Comparison of ENCODE assay signal across 20 cellular contexts in the genomic region with DNA sequence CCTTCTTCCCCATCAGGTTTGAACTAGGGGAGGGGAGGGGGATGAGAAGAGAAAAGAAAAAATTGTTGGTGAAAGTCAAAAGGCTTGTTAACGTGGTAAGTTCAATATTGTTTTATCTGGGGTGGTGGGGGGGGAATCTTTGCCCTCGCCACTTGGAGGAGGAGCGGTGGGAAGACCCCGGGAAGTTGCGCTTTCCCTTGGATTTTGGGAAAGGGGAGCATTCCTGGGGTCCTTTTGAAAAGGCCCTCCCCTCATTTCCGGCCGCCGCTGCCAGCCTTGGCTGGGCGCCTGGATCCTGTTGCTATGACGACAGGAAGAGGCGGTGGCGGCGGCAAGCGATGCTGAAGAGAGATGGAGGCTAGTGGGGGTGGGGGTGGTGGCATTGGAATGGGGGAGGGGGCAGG. TPM values are rescaled to one million over a fixed set of nuclear protein-coding genes. Genes with fewer than 3 reads are reported as not detected.
A peak's percentile ranks its signal among the peaks of the same experiment; 100 is the strongest.
DNase-seq lines count a peak whose midpoint lies in the region; ATAC-seq and TF ChIP-seq lines count a peak whose summit lies in the region.
"Had no signal": no experiment of that assay in that cellular context is flagged by ENCODE, and none has a peak within 500 bp of the region (broad histone marks: within the 10 kb centered on the region; RNA-seq: fewer than 3 reads in every experiment).

No MANE protein-coding gene starts in this region.

- no peaks in the 10 kb centered on the region for H3K4me1 ChIP-seq in prostate gland (replicated peaks)
- H3K4me1 ChIP-seq: ascending aorta, foreskin keratinocyte had no signal

- H3K27ac ChIP-seq in dorsolateral prefrontal cortex, result peak overlapping the region in 47 of 59 donors; percentile 18 to 94 (median 82)
- H3K27ac ChIP-seq in prostate gland, result no peak overlapping the region
- H3K27ac ChIP-seq: ascending aorta, foreskin keratinocyte, RWPE1 had no signal

- TF ChIP-seq POLR2A in prostate gland (IDR thresholded peaks at IDR 0.05), result no peak

- H3K36me3 ChIP-seq in prostate gland, result no peaks in the 10 kb centered on the region
- H3K36me3 ChIP-seq: ascending aorta had no signal

- H3K4me1 Mint-ChIP-seq in nephron progenitor cell, result peaks cover 37% of the 10 kb centered on the region

- peak; percentile 68 for DNase-seq in DMS79 treated with DMSO at 0.1 percent for 48 hours (lab: John Stamatoyannopoulos, UW)
- peak; percentile 20 for DNase-seq in NCI-H1092 treated with DMSO at 0.1 percent for 48 hours (lab: John Stamatoyannopoulos, UW)
- DNase-seq in dorsolateral prefrontal cortex, result peak in 7 of 10 donors; percentile 37 to 79 (median 69)
- peak; percentile 50 for DNase-seq in nephron progenitor cell
- no peak for DNase-seq in activated T-cell treated with anti-CD3 and anti-CD28 coated beads for 4 hours
- DNase-seq in EL, result no peak
- no peak for DNase-seq in prostate gland (ENCODE audit: low spot score)
- DNase-seq: activated CD4-positive, alpha-beta T cell treated with anti-CD3 and anti-CD28 coated beads, Interleukin-2, amount 10 ng/mL, durations not matched to agents 7 days and 5 days; CD4-positive, CD25-positive, alpha-beta regulatory T cell; effector CD8-positive, alpha-beta T cell; foreskin keratinocyte; left colon; naive B cell; NCI-H1048; NCI-H526 treated with DMSO at 0.1 percent for 48 hours; T-helper 17 cell had no signal

- no peak overlapping the region for H3K4me3 Mint-ChIP-seq in nephron progenitor cell
- H3K4me3 Mint-ChIP-seq: activated CD4-positive, alpha-beta T cell treated with anti-CD3 and anti-CD28 coated beads, Interleukin-2, amount 10 ng/mL, durations not matched to agents 7 days and 5 days; CD4-positive, CD25-positive, alpha-beta regulatory T cell; naive B cell; T-helper 17 cell had no signal

- intact Hi-C loops in dorsolateral prefrontal cortex (cut with DNase I), result no loop called here
- intact Hi-C loops in prostate gland (cut with DNase I), result no loop called here

- H3K27me3 ChIP-seq in dorsolateral prefrontal cortex (peaks cover 0 to 54% (median 18%) of the 10 kb centered on the region in 45 donors), prostate gland (replicated peaks; ENCODE audit: insufficient read depth) (peaks cover 22% of the 10 kb centered on the region)

- peak overlapping the region in 44 of 59 donors; percentile 4 to 68 (median 54) for H3K4me3 ChIP-seq in dorsolateral prefrontal cortex
- no peak overlapping the region for H3K4me3 ChIP-seq in prostate gland
- H3K4me3 ChIP-seq: ascending aorta had no signal

- TF ChIP-seq CTCF in dorsolateral prefrontal cortex (IDR thresholded peaks at IDR 0.05 in 54 of 56, conservative IDR thresholded peaks at IDR 0.05 in 2 of 56; ENCODE audit: low read depth in 1 of 56, partially characterized antibody in 56 of 56), result no peak
- no peak for TF ChIP-seq CTCF in nephron progenitor cell (IDR thresholded peaks at IDR 0.05)
- TF ChIP-seq CTCF in prostate gland (IDR thresholded peaks at IDR 0.05), result no peak

- H3K27ac Mint-ChIP-seq in nephron progenitor cell, result no peak overlapping the region
- H3K27ac Mint-ChIP-seq: activated CD4-positive, alpha-beta T cell treated with anti-CD3 and anti-CD28 coated beads, Interleukin-2, amount 10 ng/mL, durations not matched to agents 7 days and 5 days; CD4-positive, CD25-positive, alpha-beta regulatory T cell; T-helper 17 cell had no signal

- peaks cover 89% of the 10 kb centered on the region for H3K27me3 Mint-ChIP-seq in nephron progenitor cell (ENCODE audit: low read depth, poor library complexity)

- 3% methylated on average over 14 of the region's 14 CpGs for WGBS in prostate gland

- H3K9me3 Mint-ChIP-seq in nephron progenitor cell, result no peaks in the 10 kb centered on the region
- H3K9me3 Mint-ChIP-seq: activated CD4-positive, alpha-beta T cell treated with anti-CD3 and anti-CD28 coated beads, Interleukin-2, amount 10 ng/mL, durations not matched to agents 7 days and 5 days had no signal

- H3K36me3 Mint-ChIP-seq in nephron progenitor cell (ENCODE audit: low read depth), result no peaks in the 10 kb centered on the region
- H3K36me3 Mint-ChIP-seq: CD4-positive, CD25-positive, alpha-beta regulatory T cell had no signal

- no peak for ATAC-seq in HG03457 (IDR thresholded peaks at IDR 0.05; ENCODE audit: unreplicated experiment)
- ATAC-seq: foreskin keratinocyte, HepG2, left colon, T-helper 17 cell had no signal

- no peaks in the 10 kb centered on the region for H3K9me3 ChIP-seq in prostate gland
- H3K9me3 ChIP-seq: ascending aorta had no signal

RNA-seq across cellular contexts. Expression of a gene that starts 4.6 kb away (rescaled TPM):
- total RNA-seq in dorsolateral prefrontal cortex (10 to 100 TPM; 21.3 to 93.5 (median 65.5) TPM), prostate gland (under 1 TPM in 1 of 2 donors, not detected in 1; 0.51 TPM)
- total RNA-seq: activated CD4-positive, alpha-beta T cell treated with anti-CD3 and anti-CD28 coated beads, Interleukin-2, amount 10 ng/mL, durations not matched to agents 7 days and 5 days; CD4-positive, CD25-positive, alpha-beta regulatory T cell; foreskin keratinocyte; HepG2 had no signal

RNA-seq across cellular contexts. Expression of a gene that starts 33.3 kb away (rescaled TPM):
- total RNA-seq in dorsolateral prefrontal cortex (1 to 10 TPM in 30 of 120 experiments, under 1 TPM in 69, not detected in 21; 0.27 to 3.2 (median 0.74) TPM), prostate gland (1 to 10 TPM in 1 of 2 donors, not detected in 1; 2.3 TPM)
- total RNA-seq: activated CD4-positive, alpha-beta T cell treated with anti-CD3 and anti-CD28 coated beads, Interleukin-2, amount 10 ng/mL, durations not matched to agents 7 days and 5 days; ascending aorta; CD4-positive, CD25-positive, alpha-beta regulatory T cell; foreskin keratinocyte; HepG2; left colon; T-helper 17 cell had no signal

RNA-seq across cellular contexts. Expression of a gene that starts 49.1 kb away (rescaled TPM):
- 100 to 1,000 TPM in 11 of 120 experiments, 10 to 100 TPM in 109; 48.4 to 114 (median 84.9) TPM for total RNA-seq in dorsolateral prefrontal cortex
- total RNA-seq in prostate gland, result not detected
- total RNA-seq: activated CD4-positive, alpha-beta T cell treated with anti-CD3 and anti-CD28 coated beads, Interleukin-2, amount 10 ng/mL, durations not matched to agents 7 days and 5 days; ascending aorta; CD4-positive, CD25-positive, alpha-beta regulatory T cell; foreskin keratinocyte; HepG2; left colon; T-helper 17 cell had no signal

Comparison
In these comparisons a context has a peak if more than half of its experiments do, and no peak if none do; other contexts are left out.
1. DNase-seq: peak in DMS79 treated with DMSO at 0.1 percent for 48 hours (single experiment), NCI-H1092 treated with DMSO at 0.1 percent for 48 hours (single experiment), dorsolateral prefrontal cortex (7 of 10) and nephron progenitor cell (single experiment); none in activated T-cell treated with anti-CD3 and anti-CD28 coated beads for 4 hours (single experiment), EL (single experiment) and prostate gland (single experiment).
2. H3K27ac ChIP-seq: peak in dorsolateral prefrontal cortex (47 of 59); none in prostate gland (0 of 2).
3. H3K4me3 ChIP-seq: peak in dorsolateral prefrontal cortex (44 of 59); none in prostate gland (0 of 2).
4. RNA of a gene that starts 4.6 kb away (total RNA-seq): 21.3 to 93.5 TPM in dorsolateral prefrontal cortex; 0.51 TPM in prostate gland; every median in the first group is over 10 times any median in the second.
5. RNA of a gene that starts 49.1 kb away (total RNA-seq): 48.4 to 114 TPM in dorsolateral prefrontal cortex; not detected in prostate gland; every median in the first group is over 10 times any median in the second.